Comparison of ENCODE assay signal across 1 cellular context in the genomic region with DNA sequence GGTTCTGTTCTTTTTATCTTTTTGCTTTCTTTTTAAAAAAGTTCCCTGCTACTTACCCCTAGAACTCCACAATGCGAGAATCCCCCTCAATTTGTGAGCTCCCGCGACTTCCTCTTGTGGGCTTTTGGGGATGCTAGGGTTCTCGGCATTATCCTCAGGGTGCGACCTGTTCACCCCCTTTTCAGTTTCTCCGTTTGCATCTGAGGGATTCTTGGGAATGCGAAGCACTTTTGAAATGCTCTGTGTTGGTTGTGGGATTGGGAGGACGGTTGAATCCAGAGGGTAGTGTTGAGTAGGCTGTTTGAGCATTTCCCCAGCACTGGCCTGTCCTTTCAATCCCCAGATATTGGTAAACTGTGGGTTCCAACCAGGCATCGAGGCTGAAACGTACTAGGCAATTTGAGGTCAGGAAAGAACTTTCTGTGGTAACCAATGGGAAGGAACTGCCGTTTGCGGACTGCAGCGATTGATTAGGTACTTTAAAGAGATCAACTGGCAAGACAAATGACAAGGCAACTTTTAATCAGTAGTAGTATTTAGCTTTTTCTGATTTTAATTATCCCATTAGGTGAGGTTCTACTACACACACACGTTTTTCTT.
TF ChIP-seq lines count a peak whose summit lies in the region.

No MANE protein-coding gene starts in this region.

TF ChIP-seq in HepG2, 621 proteins besides CTCF, POLR2A, EP300 and RAD21 (continued from another document):
- TF ChIP-seq, protein P1, sequence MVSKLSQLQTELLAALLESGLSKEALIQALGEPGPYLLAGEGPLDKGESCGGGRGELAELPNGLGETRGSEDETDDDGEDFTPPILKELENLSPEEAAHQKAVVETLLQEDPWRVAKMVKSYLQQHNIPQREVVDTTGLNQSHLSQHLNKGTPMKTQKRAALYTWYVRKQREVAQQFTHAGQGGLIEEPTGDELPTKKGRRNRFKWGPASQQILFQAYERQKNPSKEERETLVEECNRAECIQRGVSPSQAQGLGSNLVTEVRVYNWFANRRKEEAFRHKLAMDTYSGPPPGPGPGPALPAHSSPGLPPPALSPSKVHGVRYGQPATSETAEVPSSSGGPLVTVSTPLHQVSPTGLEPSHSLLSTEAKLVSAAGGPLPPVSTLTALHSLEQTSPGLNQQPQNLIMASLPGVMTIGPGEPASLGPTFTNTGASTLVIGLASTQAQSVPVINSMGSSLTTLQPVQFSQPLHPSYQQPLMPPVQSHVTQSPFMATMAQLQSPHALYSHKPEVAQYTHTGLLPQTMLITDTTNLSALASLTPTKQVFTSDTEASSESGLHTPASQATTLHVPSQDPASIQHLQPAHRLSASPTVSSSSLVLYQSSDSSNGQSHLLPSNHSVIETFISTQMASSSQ (IDR thresholded peaks at IDR 0.05; ENCODE audit: low read depth), result no peak
- TF ChIP-seq, protein P1 (CRISPR knock-in tag; IDR thresholded peaks at IDR 0.05; ENCODE audit: borderline replicate concordance), result no peak
- TF ChIP-seq ELF1 (CRISPR knock-in tag; IDR thresholded peaks at IDR 0.05), result no peak
